ENCODE assay signal across 19 cellular contexts in the genomic region with DNA sequence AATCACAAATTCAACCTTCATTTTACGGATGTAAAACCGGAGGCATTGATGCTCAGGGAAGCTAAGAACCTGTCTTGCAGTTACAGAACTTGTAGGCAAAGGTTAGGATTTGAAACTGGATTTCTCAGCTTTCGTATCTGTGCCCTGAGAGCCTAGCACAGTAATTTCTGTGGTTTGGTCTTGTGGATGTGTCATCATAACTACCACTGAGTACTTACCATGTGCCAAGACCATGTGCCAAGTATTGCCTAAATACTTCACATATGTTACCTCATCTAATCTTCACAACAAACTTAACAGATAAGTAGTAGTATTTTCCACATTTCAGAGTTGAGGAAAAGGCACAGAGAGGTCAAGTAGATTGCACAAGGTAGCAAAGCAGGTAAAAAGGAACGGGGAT.
"Had no signal": no experiment of that assay in that cellular context is flagged by ENCODE, and none has a peak within 500 bp of the region (broad histone marks: within the 10 kb centered on the region; RNA-seq: fewer than 3 reads in every experiment).

No MANE protein-coding gene starts in this region.

- H3K4me1 ChIP-seq: right atrium auricular region, tibial nerve had no signal

- H3K27ac ChIP-seq: brain microvascular endothelial cell, right atrium auricular region, skin epidermis, tibial nerve had no signal

- H3K27me3 ChIP-seq: brain microvascular endothelial cell, right atrium auricular region had no signal

- H3K36me3 ChIP-seq: brain microvascular endothelial cell, right atrium auricular region, tibial nerve had no signal

- DNase-seq: activated B cell treated with CpG ODN at 0.5 μM for 24 hours; activated CD4-positive, alpha-beta T cell treated with anti-CD3 and anti-CD28 coated beads for 48 hours; activated CD8-positive, alpha-beta memory T cell treated with anti-CD3 and anti-CD28 coated beads, Interleukin-2, amount 50 U/mL, for 48 hours; activated CD8-positive, alpha-beta T cell treated with anti-CD3 and anti-CD28 coated beads for 36 hours; activated naive CD8-positive, alpha-beta T cell treated with anti-CD3 and anti-CD28 coated beads for 36 hours; activated T-cell treated with anti-CD3 and anti-CD28 coated beads, Interleukin-2, amount 50 U/mL, for 72 hours; brain microvascular endothelial cell; dorsolateral prefrontal cortex; erythroblast; left ventricle myocardium superior; mesendoderm; natural killer cell; stimulated activated CD4-positive, alpha-beta T cell treated with anti-CD3 and anti-CD28 coated beads, Interleukin-15, amount 100 ng/mL, for 24 hours; stimulated activated CD4-positive, alpha-beta T cell treated with anti-CD3 and anti-CD28 coated beads, Interleukin-4, amount 100 ng/mL, for 24 hours; stimulated activated naive CD4-positive, alpha-beta T cell; T-helper 17 cell had no signal

- H3K4me3 ChIP-seq: dorsolateral prefrontal cortex, right atrium auricular region, skin epidermis, tibial nerve had no signal
